In genomic region chr2:113197347-113198047, GRCh38 we compare ENCODE assay signal across 14 cellular contexts. TPM values are rescaled to one million over a fixed set of nuclear protein-coding genes. Genes with fewer than 3 reads are reported as not detected.
DNase-seq lines count a peak whose midpoint lies in the region; ATAC-seq and TF ChIP-seq lines count a peak whose summit lies in the region.
"Had no signal": no experiment of that assay in that cellular context is flagged by ENCODE, and none has a peak within 500 bp of the region (broad histone marks: within the 10 kb centered on the region; RNA-seq: fewer than 3 reads in every experiment).

No MANE protein-coding gene starts in this region.

- ATAC-seq in GM18505 (IDR thresholded peaks at IDR 0.05; ENCODE audit: unreplicated experiment) (no peak), T-helper 17 cell (no peak), HG03521 (IDR thresholded peaks at IDR 0.05; ENCODE audit: unreplicated experiment) (no peak), HG03520 (IDR thresholded peaks at IDR 0.05; ENCODE audit: unreplicated experiment) (no peak)

- H3K4me1 Mint-ChIP-seq in T-helper 17 cell (peaks cover 18% of the 10 kb centered on the region), chondrocyte (ENCODE audit: low read depth) (peaks cover 12% of the 10 kb centered on the region)

- H3K9me3 Mint-ChIP-seq in chondrocyte (ENCODE audit: low read depth): no peaks in the 10 kb centered on the region

- H3K27me3 Mint-ChIP-seq in T-helper 17 cell (no peaks in the 10 kb centered on the region), chondrocyte (ENCODE audit: low read depth) (no peaks in the 10 kb centered on the region)

- peaks cover 0 to 16% of the 10 kb centered on the region in 2 experiments for H3K4me1 ChIP-seq in neutrophil (ENCODE audit: control insufficient read depth in 1 of 2, insufficient read depth in 1 of 2, low read depth in 1 of 2, low read length in 1 of 2)
- H3K4me1 ChIP-seq: HAP-1 had no signal

- H3K36me3 Mint-ChIP-seq in T-helper 17 cell (ENCODE audit: low read depth) (peaks cover 16% of the 10 kb centered on the region), chondrocyte (ENCODE audit: low read depth) (no peaks in the 10 kb centered on the region)

- H3K36me3 ChIP-seq in neutrophil: peaks cover 100% of the 10 kb centered on the region
- H3K36me3 ChIP-seq: HAP-1, ovary had no signal

- DNase-seq in T-helper 17 cell: no peak
- DNase-seq in chondrocyte (ENCODE audit: low spot score): no peak
- DNase-seq in AG08396 (ENCODE audit: low spot score): no peak
- DNase-seq: activated CD4-positive, alpha-beta T cell treated with anti-CD3 and anti-CD28 coated beads, Interleukin-2, amount 50 U/mL, for 4 hours; KBM-7; mesenchymal stem cell; NCI-H226; SHP77 treated with DMSO at 0.1 percent for 48 hours had no signal

- peak; percentile 14 for TF ChIP-seq POLR2A in GM18505 (IDR thresholded peaks at IDR 0.05; ENCODE audit: borderline replicate concordance, extremely low read depth, insufficient read depth, insufficient read length)

- no peak overlapping the region for H3K4me3 Mint-ChIP-seq in T-helper 17 cell
- H3K4me3 Mint-ChIP-seq in chondrocyte (ENCODE audit: unreplicated experiment): peak overlapping the region; percentile 76

- H3K27ac ChIP-seq in neutrophil: peak overlapping the region; percentile 26
- H3K27ac ChIP-seq: ovary had no signal

- H3K4me3 ChIP-seq in neutrophil (ENCODE audit: low read depth in 1 of 2, low read length in 1 of 2): no peak overlapping the region
- H3K4me3 ChIP-seq: HAP-1 had no signal

- H3K9me3 ChIP-seq in T-helper 17 cell (ENCODE audit: control insufficient read depth, low read length, poor library complexity, severe bottlenecking): no peaks in the 10 kb centered on the region
- no peaks in the 10 kb centered on the region for H3K9me3 ChIP-seq in neutrophil
- H3K9me3 ChIP-seq: HAP-1, ovary had no signal

- no peak for TF ChIP-seq CTCF in chondrocyte (IDR thresholded peaks at IDR 0.05)
- no peak for TF ChIP-seq CTCF in neutrophil (IDR thresholded peaks at IDR 0.05)

- no peaks in the 10 kb centered on the region for H3K27me3 ChIP-seq in neutrophil
- H3K27me3 ChIP-seq: ovary had no signal

- peak overlapping the region; percentile 91 for H3K27ac Mint-ChIP-seq in T-helper 17 cell
- H3K27ac Mint-ChIP-seq in chondrocyte (ENCODE audit: unreplicated experiment): no peak overlapping the region

RNA-seq across cellular contexts. Expression of gene PSD4, which starts 23.7 kb away (rescaled TPM):
- total RNA-seq in T-helper 17 cell: 100 to 1,000 TPM; 141 to 160 TPM
- total RNA-seq in chondrocyte: 5.2 to 5.5 TPM (median 5.2 TPM) in 3 replicates

Comparison
In these comparisons a context has a peak if more than half of its experiments do, and no peak if none do; other contexts are left out.
1. RNA of gene PSD4, which starts 23.7 kb away (total RNA-seq): 141 to 160 TPM in T-helper 17 cell; 5.2 to 5.5 TPM in chondrocyte; every median in the first group is over 10 times any median in the second.